11 cellular contexts compared by ENCODE assay signal in genomic region chrX:130118396-130118795, GRCh38. TPM values are rescaled to one million over a fixed set of nuclear protein-coding genes. Genes with fewer than 3 reads are reported as not detected.
DNase-seq lines count a peak whose midpoint lies in the region; ATAC-seq and TF ChIP-seq lines count a peak whose summit lies in the region.
"Had no signal": no experiment of that assay in that cellular context is flagged by ENCODE, and none has a peak within 500 bp of the region (broad histone marks: within the 10 kb centered on the region; RNA-seq: fewer than 3 reads in every experiment).

No MANE protein-coding gene starts in this region.

- peaks cover 2% of the 10 kb centered on the region for H3K36me3 Mint-ChIP-seq in activated CD4-positive, alpha-beta memory T cell treated with anti-CD3 and anti-CD28 coated beads for 36 hours
- H3K36me3 Mint-ChIP-seq: IgD-negative memory B cell had no signal

- H3K4me3 ChIP-seq in suprapubic skin (no peak overlapping the region), Peyer's patch (no peak overlapping the region)

- H3K9me3 ChIP-seq in suprapubic skin (no peaks in the 10 kb centered on the region), Peyer's patch (no peaks in the 10 kb centered on the region)

- TF ChIP-seq CTCF in suprapubic skin (IDR thresholded peaks at IDR 0.05): no peak
- no peak for TF ChIP-seq CTCF in Peyer's patch (IDR thresholded peaks at IDR 0.05)

- H3K4me1 ChIP-seq in suprapubic skin: peaks cover 32% of the 10 kb centered on the region
- H3K4me1 ChIP-seq in Peyer's patch: peaks cover 0 to 3% (median 0%) of the 10 kb centered on the region in 4 donors

- WGBS in suprapubic skin: 21% methylated on average over 5 of the region's 5 CpGs

- H3K9me3 Mint-ChIP-seq in activated CD4-positive, alpha-beta memory T cell treated with anti-CD3 and anti-CD28 coated beads for 36 hours: no peaks in the 10 kb centered on the region
- H3K9me3 Mint-ChIP-seq: IgD-negative memory B cell had no signal

- peak; percentile 2 for DNase-seq in stimulated activated naive CD4-positive, alpha-beta T cell treated with Interleukin-2 at 50 U/mL for 16 hours (lab: John Stamatoyannopoulos, UW)
- no peak for DNase-seq in stimulated activated naive CD4-positive, alpha-beta T cell (lab: John Stamatoyannopoulos, UW)
- peak; percentile 45 for DNase-seq in activated CD4-positive, alpha-beta memory T cell treated with anti-CD3 and anti-CD28 coated beads for 36 hours
- DNase-seq in iris pigment epithelial cell (ENCODE audit: low read depth): peak; percentile 82
- no peak for DNase-seq in germinal center (ENCODE audit: low spot score)
- no peak for DNase-seq in suprapubic skin (ENCODE audit: low spot score in 2 of 2)
- no peak for DNase-seq in Peyer's patch
- DNase-seq: GF-D8, SHP77 treated with DMSO at 0.1 percent for 48 hours had no signal

- H3K27me3 ChIP-seq in suprapubic skin (no peaks in the 10 kb centered on the region), Peyer's patch (no peaks in the 10 kb centered on the region)

- no peak overlapping the region for H3K27ac ChIP-seq in suprapubic skin
- H3K27ac ChIP-seq in Peyer's patch: peak overlapping the region in 2 of 4 donors; percentile 17 to 43

- no peaks in the 10 kb centered on the region for H3K36me3 ChIP-seq in suprapubic skin
- no peaks in the 10 kb centered on the region for H3K36me3 ChIP-seq in Peyer's patch

- peak overlapping the region; percentile 34 for H3K27ac Mint-ChIP-seq in activated CD4-positive, alpha-beta memory T cell treated with anti-CD3 and anti-CD28 coated beads for 36 hours

- TF ChIP-seq POLR2A in suprapubic skin (IDR thresholded peaks at IDR 0.05) (no peak), Peyer's patch (IDR thresholded peaks at IDR 0.05) (no peak)

- H3K27me3 Mint-ChIP-seq in activated CD4-positive, alpha-beta memory T cell treated with anti-CD3 and anti-CD28 coated beads for 36 hours: no peaks in the 10 kb centered on the region

- no peak overlapping the region for H3K4me3 Mint-ChIP-seq in activated CD4-positive, alpha-beta memory T cell treated with anti-CD3 and anti-CD28 coated beads for 36 hours

- peaks cover 39% of the 10 kb centered on the region for H3K4me1 Mint-ChIP-seq in activated CD4-positive, alpha-beta memory T cell treated with anti-CD3 and anti-CD28 coated beads for 36 hours (ENCODE audit: low read depth)

- intact Hi-C loops in activated CD4-positive, alpha-beta memory T cell treated with anti-CD3 and anti-CD28 coated beads for 36 hours (cut with micrococcal nuclease): no loop called here

- POLR2A ChIA-PET in activated CD4-positive, alpha-beta memory T cell treated with anti-CD3 and anti-CD28 coated beads for 36 hours (lab: Charles Lee): interaction anchor here (0.9 kb wide), 1 partner anchor 33 kb away, joined by 3 read pairs; no protein-coding TSS in a partner anchor

- no peak for ATAC-seq in activated CD4-positive, CD25-positive, alpha-beta regulatory T cell treated with anti-CD3 and anti-CD28 coated beads, Interleukin-2, amount 50 U/mL, for 24 hours

- TF ChIP-seq EP300 in suprapubic skin (IDR thresholded peaks at IDR 0.05): no peak

- CTCF ChIA-PET in activated CD4-positive, alpha-beta memory T cell treated with anti-CD3 and anti-CD28 coated beads for 36 hours (lab: Charles Lee): interaction anchor here (1.2 to 8.0 kb wide), 3 partner anchors 32 to 73 kb away, joined by 3 to 125 read pairs (median 9); no protein-coding TSS in a partner anchor

RNA-seq across cellular contexts. Expression of gene ELF4, which starts 8.1 kb away (rescaled TPM):
- 10 to 100 TPM; 28.0 to 28.2 TPM for total RNA-seq in activated CD4-positive, alpha-beta memory T cell treated with anti-CD3 and anti-CD28 coated beads for 36 hours
- total RNA-seq in suprapubic skin (10 to 100 TPM; 17.3 to 26.3 (median 21.6) TPM), Peyer's patch (10 to 100 TPM; 17.3 to 47.3 (median 43.7) TPM)

RNA-seq across cellular contexts. Expression of gene AIFM1, which starts 47.2 kb away (rescaled TPM):
- total RNA-seq in activated CD4-positive, alpha-beta memory T cell treated with anti-CD3 and anti-CD28 coated beads for 36 hours: 10 to 100 TPM; 60.9 to 61.2 TPM
- total RNA-seq in suprapubic skin: 10 to 100 TPM in 1 of 4 donors, 1 to 10 TPM in 3; 7.6 to 11.9 (median 9.3) TPM
- total RNA-seq in Peyer's patch: 10 to 100 TPM; 16.5 to 44.9 (median 37.4) TPM

RNA-seq across cellular contexts. Expression of gene RAB33A, which starts 53.4 kb away (rescaled TPM):
- 10 to 100 TPM; 29.6 to 30.1 TPM for total RNA-seq in activated CD4-positive, alpha-beta memory T cell treated with anti-CD3 and anti-CD28 coated beads for 36 hours
- total RNA-seq in suprapubic skin (not detected), Peyer's patch (1 to 10 TPM in 1 of 4 donors, under 1 TPM in 2, not detected in 1; 0.67 to 1.3 (median 0.88) TPM)

Comparison
In these comparisons a context has a peak if more than half of its experiments do, and no peak if none do; other contexts are left out.
1. DNase-seq: peak in stimulated activated naive CD4-positive, alpha-beta T cell treated with Interleukin-2 at 50 U/mL for 16 hours (single experiment), activated CD4-positive, alpha-beta memory T cell treated with anti-CD3 and anti-CD28 coated beads for 36 hours (single experiment) and iris pigment epithelial cell (single experiment); none in stimulated activated naive CD4-positive, alpha-beta T cell (0 of 6), germinal center (single experiment), suprapubic skin (0 of 2) and Peyer's patch (0 of 3).
2. RNA of gene RAB33A, which starts 53.4 kb away (total RNA-seq): 29.6 to 30.1 TPM in activated CD4-positive, alpha-beta memory T cell treated with anti-CD3 and anti-CD28 coated beads for 36 hours; 0.67 to 1.3 TPM in Peyer's patch and not detected in suprapubic skin; every median in the first group is over 10 times any median in the second.